14 cellular contexts compared by ENCODE assay signal in genomic region chr11:71796781-71797180, GRCh38. TPM values are rescaled to one million over a fixed set of nuclear protein-coding genes. Genes with fewer than 3 reads are reported as not detected.
A peak's percentile ranks its signal among the peaks of the same experiment; 100 is the strongest.
DNase-seq lines count a peak whose midpoint lies in the region; FAIRE-seq and TF ChIP-seq lines count a peak whose summit lies in the region.
"Not testable (repeated sequence)": the region's sequence is repeated elsewhere in the genome, so short reads cannot be mapped to it uniquely, and the experiment has no call there.
"Had no signal": no experiment of that assay in that cellular context is flagged by ENCODE, and none has a peak within 500 bp of the region (broad histone marks: within the 10 kb centered on the region; RNA-seq: fewer than 3 reads in every experiment).

No MANE protein-coding gene starts in this region.

- not testable (repeated sequence) for H2BK15ac ChIP-seq in mesenchymal stem cell (ENCODE audit: low read depth, poor library complexity, severe bottlenecking)

- H3K27ac ChIP-seq in right atrium auricular region; mesenchymal stem cell (ENCODE audit: low read length, poor library complexity, severe bottlenecking); spleen: not testable (repeated sequence)

- CTCF ChIA-PET in MCF 10A (lab: Yijun Ruan, JAX): not testable (repeated sequence)

- not testable (repeated sequence) for H3K9me3 ChIP-seq in right atrium auricular region; mesenchymal stem cell (ENCODE audit: control insufficient read depth, low read length); spleen

- not testable (repeated sequence) for H3K23ac ChIP-seq in mesenchymal stem cell (ENCODE audit: low read length in 2 of 2)

- not testable (repeated sequence) for H4K8ac ChIP-seq in mesenchymal stem cell (ENCODE audit: low read length)

- H3K27me3 Mint-ChIP-seq in MCF 10A (ENCODE audit: insufficient read depth, unreplicated experiment): not testable (repeated sequence)

- H3K14ac ChIP-seq in mesenchymal stem cell (ENCODE audit: low read length in 2 of 2): not testable (repeated sequence)

- not testable (repeated sequence) for H3K4me2 ChIP-seq in mesenchymal stem cell (ENCODE audit: low read length, poor library complexity, severe bottlenecking)

- not testable (repeated sequence) for H2BK5ac ChIP-seq in mesenchymal stem cell (ENCODE audit: low read depth, low read length, poor library complexity, severe bottlenecking)

- H3K9me3 Mint-ChIP-seq in MCF 10A (ENCODE audit: unreplicated experiment): not testable (repeated sequence)

- H3K36me3 Mint-ChIP-seq in MCF 10A (ENCODE audit: insufficient read depth, unreplicated experiment): peaks cover 11% of the 10 kb centered on the region

- H3K36me3 ChIP-seq in bronchial epithelial cell (ENCODE audit: control insufficient read depth, insufficient read depth, low read length); right atrium auricular region; mesenchymal stem cell (ENCODE audit: control insufficient read depth in 1 of 2, insufficient read depth in 2 of 2, low read depth in 1 of 2, low read length in 2 of 2); spleen: not testable (repeated sequence)

- H3K27ac Mint-ChIP-seq in MCF 10A (ENCODE audit: low read depth, unreplicated experiment): peak overlapping the region; percentile 42

- not testable (repeated sequence) for BruUV-seq in MCF 10A (replicated peaks; lab: Mats Ljungman, UMichigan)

- H2AFZ ChIP-seq in mesenchymal stem cell (ENCODE audit: low read depth, low read length): not testable (repeated sequence)

- intact Hi-C loops in MCF 10A (cut with micrococcal nuclease); spleen (cut with DNase I; ENCODE audit: low total_unique reads): not testable (repeated sequence)

- DNase-seq in MCF 10A (ENCODE audit: unreplicated experiment) (peak; percentile 45), bronchial epithelial cell (ENCODE audit: low read depth) (peak; percentile 59), right atrium auricular region (ENCODE audit: low spot score) (peak; percentile 36), spleen (peak; percentile 42)
- not testable (repeated sequence) for DNase-seq in mesenchymal stem cell

- not testable (repeated sequence) for H3K79me1 ChIP-seq in mesenchymal stem cell (replicated peaks; ENCODE audit: low read length, poor library complexity, severe bottlenecking)

- not testable (repeated sequence) for H2BK12ac ChIP-seq in mesenchymal stem cell (ENCODE audit: low read length in 2 of 2)

- peaks cover 16% of the 10 kb centered on the region for H3K4me1 Mint-ChIP-seq in MCF 10A (ENCODE audit: insufficient read depth, unreplicated experiment)

- not testable (repeated sequence) for H3K4me1 ChIP-seq in right atrium auricular region; mesenchymal stem cell (ENCODE audit: control insufficient read depth, insufficient read depth, low read depth, low read length)
- peaks cover 0 to 10% (median 3%) of the 10 kb centered on the region in 6 donors for H3K4me1 ChIP-seq in spleen

- H2BK120ac ChIP-seq in mesenchymal stem cell (ENCODE audit: low read depth, low read length): not testable (repeated sequence)

- not testable (repeated sequence) for H3K27me3 ChIP-seq in bronchial epithelial cell (ENCODE audit: control insufficient read depth, insufficient read depth, low read length); right atrium auricular region; mesenchymal stem cell (ENCODE audit: control insufficient read depth in 1 of 2, insufficient read depth in 1 of 2, low read length in 2 of 2); spleen (replicated peaks in 1 of 7)

- peak overlapping the region; percentile 68 for H4K91ac ChIP-seq in mesenchymal stem cell (ENCODE audit: low read length)

- not testable (repeated sequence) for FAIRE-seq in bronchial epithelial cell (lab: Jason Lieb, UNC)

- H3K4me3 Mint-ChIP-seq in MCF 10A (ENCODE audit: unreplicated experiment): not testable (repeated sequence)

- TF ChIP-seq CTCF in MCF 10A (IDR thresholded peaks at IDR 0.05; ENCODE audit: unreplicated experiment); bronchial epithelial cell (IDR thresholded peaks at IDR 0.05; ENCODE audit: insufficient read depth, low read length, severe bottlenecking); right atrium auricular region (IDR thresholded peaks at IDR 0.05); spleen (IDR thresholded peaks at IDR 0.05 in 8 of 11, conservative IDR thresholded peaks at IDR 0.05 in 3 of 11): not testable (repeated sequence)

- H3K4me3 ChIP-seq in bronchial epithelial cell (ENCODE audit: low read depth, low read length); right atrium auricular region; mesenchymal stem cell (ENCODE audit: insufficient read depth in 1 of 2, low read depth in 1 of 2, low read length in 2 of 2); spleen: not testable (repeated sequence)

- not testable (repeated sequence) for TF ChIP-seq POLR2A in spleen (IDR thresholded peaks at IDR 0.05)

- POLR2A ChIA-PET in MCF 10A (lab: Yijun Ruan, JAX): interaction anchor here (0.6 kb wide), 1 partner anchor 8 kb away, joined by 3 read pairs; no protein-coding TSS in a partner anchor

- H2AK5ac ChIP-seq in mesenchymal stem cell (ENCODE audit: low read length, severe bottlenecking): not testable (repeated sequence)

- not testable (repeated sequence) for H3K9ac ChIP-seq in mesenchymal stem cell (ENCODE audit: low read length)

- H3K18ac ChIP-seq in mesenchymal stem cell (ENCODE audit: low read depth in 1 of 2, low read length in 2 of 2): not testable (repeated sequence)

- WGBS in mesenchymal stem cell: 98% methylated on average over 9 of the region's 9 CpGs
- 92 to 97% (median 95%) methylated on average over 8 to 9 of the region's 9 CpGs; no CpG with 5 or more reads in 1 of the 5 donors for WGBS in spleen, 5 donors

- not testable (repeated sequence) for H3K4ac ChIP-seq in mesenchymal stem cell (ENCODE audit: low read depth in 1 of 2, low read length in 2 of 2)

RNA-seq across cellular contexts. Expression of gene DEFB108B, which starts 36.2 kb away (rescaled TPM):
- total RNA-seq in MCF 10A (2022) (not detected in 2 replicates), bronchial epithelial cell (not detected in 2 replicates), right atrium auricular region (not detected), spleen (not detected)
- not detected for polyA plus RNA-seq in mesenchymal stem cell (2013, experiment 1 of 2)
- polyA plus RNA-seq in mesenchymal stem cell (2013, experiment 2 of 2): not detected
- not detected for polyA plus RNA-seq in spleen
- total RNA-seq: A673; CD4-positive, alpha-beta memory T cell; CD4-positive, CD25-positive, alpha-beta regulatory T cell; CD8-positive, alpha-beta memory T cell; Daoy; G401; GM12878 had no signal
- polyA plus RNA-seq: AG04450; CD14-positive monocyte; CD4-positive, alpha-beta memory T cell; CD4-positive, CD25-positive, alpha-beta regulatory T cell; CD8-positive, alpha-beta memory T cell; GM12878 had no signal
